ENCODE assay signal across 13 cellular contexts in the genomic region with DNA sequence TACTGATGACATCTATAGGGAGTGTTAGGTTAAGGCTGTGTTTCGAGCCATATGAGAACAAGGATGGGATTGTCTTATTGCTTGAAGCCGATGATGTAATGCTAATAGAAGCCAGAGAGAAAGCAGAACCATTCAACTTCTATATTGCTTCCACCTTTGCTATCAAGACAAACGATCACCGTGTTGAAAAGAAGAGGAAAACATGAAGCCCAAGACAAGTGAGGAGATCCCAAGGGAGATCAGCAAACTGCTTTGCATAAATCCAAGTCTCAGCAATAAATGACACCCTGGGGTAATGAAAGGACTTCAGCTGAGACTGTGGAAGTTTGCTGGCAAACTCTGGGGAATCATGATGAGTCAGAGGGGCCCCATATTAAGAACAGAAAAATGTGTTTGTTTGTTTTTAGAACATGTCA.
A peak's percentile ranks its signal among the peaks of the same experiment; 100 is the strongest.
DNase-seq lines count a peak whose midpoint lies in the region; ATAC-seq, FAIRE-seq and TF ChIP-seq lines count a peak whose summit lies in the region.
"Had no signal": no experiment of that assay in that cellular context is flagged by ENCODE, and none has a peak within 500 bp of the region (broad histone marks: within the 10 kb centered on the region; RNA-seq: fewer than 3 reads in every experiment).

No MANE protein-coding gene starts in this region.

- H3K27me3 Mint-ChIP-seq in stimulated activated naive CD8-positive, alpha-beta T cell treated with anti-CD3 and anti-CD28 coated beads, Interleukin-15, amount 100 ng/mL, for 72 hours, result no peaks in the 10 kb centered on the region

- peaks cover 0 to 9% of the 10 kb centered on the region in 2 donors for H3K9me3 Mint-ChIP-seq in stimulated activated naive CD8-positive, alpha-beta T cell treated with anti-CD3 and anti-CD28 coated beads, Interleukin-15, amount 100 ng/mL, for 72 hours
- H3K9me3 Mint-ChIP-seq: WTC11 had no signal

- intact Hi-C loops in Right ventricle myocardium superior (cut with DNase I) (no loop called here), right cardiac atrium (cut with DNase I) (no loop called here)

- ATAC-seq in Right ventricle myocardium superior (ENCODE audit: poor library complexity), result peak; percentile 34
- ATAC-seq in right cardiac atrium, result no peak
- ATAC-seq in stimulated activated naive CD8-positive, alpha-beta T cell treated with anti-CD3 and anti-CD28 coated beads, Interleukin-15, amount 100 ng/mL, for 72 hours, result no peak
- ATAC-seq in GM18858 (IDR thresholded peaks at IDR 0.05; ENCODE audit: unreplicated experiment), result no peak
- ATAC-seq: WTC11 had no signal

- H3K27ac ChIP-seq in right cardiac atrium (ENCODE audit: low read length), result no peak overlapping the region
- H3K27ac ChIP-seq in SK-N-MC, result peak overlapping the region; percentile 92

- no peaks in the 10 kb centered on the region for H3K4me1 Mint-ChIP-seq in stimulated activated naive CD8-positive, alpha-beta T cell treated with anti-CD3 and anti-CD28 coated beads, Interleukin-15, amount 100 ng/mL, for 72 hours

- FAIRE-seq in urothelium cell line (lab: Jason Lieb, UNC), result peak; percentile 5
- FAIRE-seq: A204.1 had no signal

- H3K4me3 Mint-ChIP-seq in stimulated activated naive CD8-positive, alpha-beta T cell treated with anti-CD3 and anti-CD28 coated beads, Interleukin-15, amount 100 ng/mL, for 72 hours, result no peak overlapping the region
- H3K4me3 Mint-ChIP-seq: WTC11 had no signal

- H3K9ac ChIP-seq in SK-N-MC (ENCODE audit: insufficient read length), result peak overlapping the region; percentile 15

- TF ChIP-seq CTCF in foreskin fibroblast (IDR thresholded peaks at IDR 0.05; ENCODE audit: low read depth, low read length), result no peak

- no peaks in the 10 kb centered on the region for H3K27me3 ChIP-seq in right cardiac atrium (ENCODE audit: control insufficient read depth, insufficient read depth)

- no peak for DNase-seq in Right ventricle myocardium superior
- no peak for DNase-seq in right cardiac atrium
- peak; percentile 92 for DNase-seq in SK-N-MC (ENCODE audit: low read depth, low spot score)
- peak; percentile 51 to 64 for DNase-seq in foreskin fibroblast
- peak; percentile 58 for DNase-seq in urothelium cell line (ENCODE audit: low spot score)
- no peak for DNase-seq in NCI-H128 (lab: John Stamatoyannopoulos, UW; ENCODE audit: unreplicated experiment)
- DNase-seq in stimulated activated naive CD8-positive, alpha-beta T cell treated with anti-CD3 and anti-CD28 coated beads, Interleukin-15, amount 100 ng/mL, for 72 hours, result no peak
- DNase-seq: effector CD8-positive, alpha-beta T cell; kidney glomerular epithelial cell; NCI-H1092 had no signal

- H3K36me3 ChIP-seq in SK-N-MC (ENCODE audit: insufficient read depth, low read length), result no peaks in the 10 kb centered on the region

- WGBS in right cardiac atrium, result 28% methylated on average over 4 of the region's 4 CpGs

- H3K9me3 ChIP-seq in right cardiac atrium (ENCODE audit: control insufficient read depth, low read length), result no peaks in the 10 kb centered on the region
- no peaks in the 10 kb centered on the region for H3K9me3 ChIP-seq in SK-N-MC (ENCODE audit: low read depth, low read length)

- H3K27ac Mint-ChIP-seq in stimulated activated naive CD8-positive, alpha-beta T cell treated with anti-CD3 and anti-CD28 coated beads, Interleukin-15, amount 100 ng/mL, for 72 hours, result no peak overlapping the region
- H3K27ac Mint-ChIP-seq: WTC11 had no signal

- H3K4me3 ChIP-seq in right cardiac atrium (ENCODE audit: low read length) (no peak overlapping the region), SK-N-MC (peak overlapping the region; percentile 63), foreskin fibroblast (ENCODE audit: low read depth in 1 of 2, low read length in 2 of 2) (peak overlapping the region in 1 of 2 donors; percentile 31)

- peaks cover 3% of the 10 kb centered on the region for H3K4me1 ChIP-seq in right cardiac atrium (ENCODE audit: control insufficient read depth, insufficient read depth, low read length)

Comparison
In these comparisons a context has a peak if more than half of its experiments do, and no peak if none do; other contexts are left out.
1. DNase-seq: peak in SK-N-MC (single experiment), foreskin fibroblast (2 of 2) and urothelium cell line (single experiment); none in Right ventricle myocardium superior (single experiment), right cardiac atrium (0 of 3), NCI-H128 (single experiment) and stimulated activated naive CD8-positive, alpha-beta T cell treated with anti-CD3 and anti-CD28 coated beads, Interleukin-15, amount 100 ng/mL, for 72 hours (0 of 2).